ENCODE assay signal across 8 cellular contexts in the genomic region with DNA sequence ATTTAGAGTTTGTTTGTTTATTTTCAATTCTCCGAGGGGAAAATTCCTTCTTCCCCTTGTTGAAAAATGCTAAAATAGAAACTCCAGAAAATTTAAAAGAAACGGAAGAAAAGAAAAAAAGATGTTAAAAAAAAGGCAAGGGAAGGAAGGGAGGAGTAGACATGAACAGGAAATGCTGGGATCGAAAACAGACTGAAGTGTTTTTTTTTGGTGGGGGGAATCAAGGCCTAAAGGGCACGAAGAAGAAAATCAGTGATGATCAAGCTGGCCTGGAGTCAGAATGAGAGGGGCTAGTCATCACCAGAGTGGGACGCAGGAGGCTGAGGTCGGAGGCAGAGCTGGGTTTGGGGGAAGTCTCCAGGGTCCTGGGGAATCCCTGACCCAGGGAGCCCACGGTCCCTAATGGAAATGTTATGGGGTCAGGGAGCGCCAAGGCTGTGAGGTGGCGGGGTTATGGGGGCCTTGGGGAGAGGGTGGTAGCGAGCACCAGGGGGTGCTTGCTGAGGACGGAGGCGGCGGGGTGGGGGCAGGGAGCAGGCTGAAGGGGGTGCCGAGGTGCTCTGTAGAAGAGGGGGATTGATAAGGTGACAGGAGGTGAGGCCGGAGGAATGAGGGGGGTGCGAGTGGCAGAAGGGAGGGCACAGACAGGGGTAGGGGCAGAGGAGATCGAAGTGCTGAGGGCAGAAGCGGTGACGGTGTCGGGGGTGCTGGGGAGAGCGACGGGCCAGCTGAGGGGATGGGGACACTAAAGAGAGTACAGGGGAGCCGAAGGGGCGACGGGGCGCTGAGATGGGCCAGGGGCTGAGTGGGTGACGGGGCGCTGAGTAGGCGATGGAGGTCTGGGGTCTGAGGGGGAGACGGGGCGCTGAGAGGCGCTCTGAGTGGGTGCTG. TPM values are rescaled to one million over a fixed set of nuclear protein-coding genes. Genes with fewer than 3 reads are reported as not detected.
A peak's percentile ranks its signal among the peaks of the same experiment; 100 is the strongest.
DNase-seq lines count a peak whose midpoint lies in the region; ATAC-seq and TF ChIP-seq lines count a peak whose summit lies in the region.

No MANE protein-coding gene starts in this region.

- CTCF ChIA-PET in RWPE1 (lab: Yijun Ruan, JAX) = interaction anchor here (0.5 to 0.9 kb wide), 3 partner anchors 29 to 194 kb away, joined by 3 to 4 read pairs (median 3); no protein-coding TSS in a partner anchor

- POLR2A ChIA-PET in RWPE1 (lab: Yijun Ruan, JAX; ENCODE audit: low non-redundant PET) = interaction anchor here (0.6 kb wide), 1 partner anchor 49 kb away, joined by 3 read pairs; no protein-coding TSS in a partner anchor

- 2 to 3% (median 2%) methylated on average over 27 to 32 of the region's 32 CpGs for WGBS in adrenal gland, 4 donors
- WGBS in spleen, 5 donors = 1 to 2% (median 1%) methylated on average over 30 to 32 of the region's 32 CpGs

- H3K9me3 ChIP-seq in adrenal gland (replicated peaks in 1 of 3) (peaks cover 0 to 18% (median 0%) of the 10 kb centered on the region in 3 donors), iPS-18a (ENCODE audit: control insufficient read depth, low read depth, low read length) (peaks cover 9% of the 10 kb centered on the region), spleen (peaks cover 3 to 26% (median 23%) of the 10 kb centered on the region in 8 donors)

- peak overlapping the region; percentile 72 for H3K4me3 ChIP-seq in GM08714 (ENCODE audit: low read length)
- H3K4me3 ChIP-seq in adrenal gland = peak overlapping the region; percentile 65 to 89 (median 78)
- H3K4me3 ChIP-seq in iPS-18a (ENCODE audit: low read length) = peak overlapping the region; percentile 100
- H3K4me3 ChIP-seq in spleen = peak overlapping the region; percentile 61 to 88 (median 78)

- H3K27ac ChIP-seq in RWPE1 (peak overlapping the region; percentile 95), adrenal gland (peak overlapping the region; percentile 85 to 98 (median 98)), iPS-18a (ENCODE audit: low read length) (no peak overlapping the region), spleen (peak overlapping the region; percentile 97 to 99 (median 99))

- DNase-seq in RWPE1 (ENCODE audit: low spot score) (no peak), adrenal gland (peak; percentile 29 to 71 (median 49)), spleen (peak; percentile 91), DMS153 (lab: John Stamatoyannopoulos, UW) (no peak)

- H3K27me3 ChIP-seq in adrenal gland = no peaks in the 10 kb centered on the region
- H3K27me3 ChIP-seq in iPS-18a (ENCODE audit: control insufficient read depth, insufficient read depth, low read length) = no peaks in the 10 kb centered on the region
- no peaks in the 10 kb centered on the region for H3K27me3 ChIP-seq in spleen (replicated peaks in 1 of 7)

- TF ChIP-seq POLR2A in adrenal gland (IDR thresholded peaks at IDR 0.05) = no peak
- TF ChIP-seq POLR2A in spleen (IDR thresholded peaks at IDR 0.05) = no peak

- intact Hi-C loops in adrenal gland (cut with DNase I) = no loop called here
- intact Hi-C loops in spleen (cut with DNase I; ENCODE audit: low total_unique reads) = no loop called here

- ATAC-seq in HG02588 (IDR thresholded peaks at IDR 0.05; ENCODE audit: unreplicated experiment) (no peak), HG02763 (IDR thresholded peaks at IDR 0.05; ENCODE audit: unreplicated experiment) (no peak)

- no peak for TF ChIP-seq CTCF in RWPE1 (conservative IDR thresholded peaks at IDR 0.05; ENCODE audit: low read depth)
- no peak for TF ChIP-seq CTCF in adrenal gland (IDR thresholded peaks at IDR 0.05)
- no peak for TF ChIP-seq CTCF in spleen (IDR thresholded peaks at IDR 0.05 in 8 of 11, conservative IDR thresholded peaks at IDR 0.05 in 3 of 11)

- H3K9ac ChIP-seq in iPS-18a (ENCODE audit: low read length) = peak overlapping the region; percentile 98

- H3K36me3 ChIP-seq in adrenal gland (replicated peaks in 1 of 2) = peaks cover 0 to 53% of the 10 kb centered on the region in 2 donors
- H3K36me3 ChIP-seq in iPS-18a (ENCODE audit: control insufficient read depth, low read depth, low read length) = peaks cover 40% of the 10 kb centered on the region
- H3K36me3 ChIP-seq in spleen = peaks cover 14 to 68% (median 53%) of the 10 kb centered on the region in 6 donors

- H3K4me1 ChIP-seq in adrenal gland (replicated peaks in 1 of 2) = peaks cover 29 to 62% of the 10 kb centered on the region in 2 donors
- H3K4me1 ChIP-seq in iPS-18a (ENCODE audit: control insufficient read depth, low read depth, low read length) = peaks cover 10% of the 10 kb centered on the region
- peaks cover 27 to 85% (median 76%) of the 10 kb centered on the region in 6 donors for H3K4me1 ChIP-seq in spleen

RNA-seq across cellular contexts. Expression of gene ZNFX1, which starts 0.7 kb away (rescaled TPM):
- total RNA-seq in adrenal gland = 10 to 100 TPM; 21.2 to 39.6 (median 31.5) TPM
- 10 to 100 TPM; 10.7 to 21.9 (median 10.7) TPM for polyA plus RNA-seq in adrenal gland
- total RNA-seq in spleen = 10 to 100 TPM; 48.0 to 68.9 (median 54.9) TPM
- 10 to 100 TPM in 1 of 3 donors, 1 to 10 TPM in 2; 5.8 to 11.9 (median 6.6) TPM for polyA plus RNA-seq in spleen

RNA-seq across cellular contexts. Expression of gene DDX27, which starts 57.9 kb away (rescaled TPM):
- total RNA-seq in adrenal gland (10 to 100 TPM; 18.7 to 28.5 (median 22.1) TPM), spleen (10 to 100 TPM; 32.3 to 39.0 (median 36.8) TPM)
- polyA plus RNA-seq in adrenal gland (10 to 100 TPM; 25.4 to 42.3 (median 31.5) TPM), spleen (10 to 100 TPM; 30.2 to 38.7 (median 33.3) TPM)

Comparison
In these comparisons a context has a peak if more than half of its experiments do, and no peak if none do; other contexts are left out.
1. DNase-seq: peak in adrenal gland (7 of 7) and spleen (single experiment); none in RWPE1 (single experiment) and DMS153 (single experiment).
2. Peak in every context shown above with its lines, with median percentiles within 50 percentile points of each other: H3K4me3 ChIP-seq.